ENCODE assay signal across 14 cellular contexts in the genomic region with DNA sequence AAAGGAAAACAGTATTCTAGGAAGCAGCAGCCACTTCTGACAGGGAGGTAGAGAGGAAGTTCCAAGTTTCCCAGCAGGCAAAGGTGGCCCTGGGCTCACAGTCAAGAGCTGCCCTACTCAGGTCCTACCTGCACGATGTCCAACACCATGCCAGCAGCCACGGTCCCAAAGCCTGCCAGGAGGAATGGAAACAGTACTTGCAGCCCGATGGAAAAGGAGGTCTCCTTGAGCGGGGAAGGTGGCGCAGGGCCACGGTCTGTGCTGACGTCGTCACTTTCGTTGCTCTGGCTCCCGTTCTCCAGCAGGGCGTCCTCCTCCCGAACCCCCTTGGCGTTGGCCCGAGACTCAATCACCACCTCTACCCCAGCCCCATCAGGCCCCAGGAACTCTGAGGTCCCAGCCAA. TPM values are rescaled to one million over a fixed set of nuclear protein-coding genes. Genes with fewer than 3 reads are reported as not detected.
DNase-seq lines count a peak whose midpoint lies in the region; ATAC-seq and TF ChIP-seq lines count a peak whose summit lies in the region.
"Had no signal": no experiment of that assay in that cellular context is flagged by ENCODE, and none has a peak within 500 bp of the region (broad histone marks: within the 10 kb centered on the region; RNA-seq: fewer than 3 reads in every experiment).

No MANE protein-coding gene starts in this region.

- H3K36me3 ChIP-seq in CD8-positive, alpha-beta memory T cell (ENCODE audit: insufficient read depth, low read length) = no peaks in the 10 kb centered on the region
- no peaks in the 10 kb centered on the region for H3K36me3 ChIP-seq in colonic mucosa

- DNase-seq in CD8-positive, alpha-beta memory T cell = no peak
- DNase-seq in coronary artery (ENCODE audit: low spot score) (no peak), neural crest cell (ENCODE audit: low read depth, low spot score) (no peak), omental fat pad (ENCODE audit: low spot score) (no peak), colonic mucosa (no peak)
- DNase-seq: activated CD4-positive, CD25-positive, alpha-beta regulatory T cell; activated CD8-positive, alpha-beta memory T cell treated with anti-CD3 and anti-CD28 coated beads, Interleukin-2, amount 50 U/mL, for 48 hours; NCI-H1417; PC-9; stimulated activated CD4-positive, alpha-beta T cell treated with anti-CD3 and anti-CD28 coated beads, Interleukin-4, amount 100 ng/mL, for 1 hour; stimulated activated naive B cell treated with anti-CD40 and anti-IgM and Interleukin-4, amounts not matched to agents 10 μg/mL and 1 μg/mL and 100 μg/mL, for 72 hours had no signal

- no peak overlapping the region for H3K9ac ChIP-seq in colonic mucosa (ENCODE audit: low read depth in 2 of 2, low read length in 2 of 2)

- CTCF ChIA-PET in CD8-positive, alpha-beta memory T cell (lab: Charles Lee) = interaction anchor here (0.8 to 1.3 kb wide), 4 partner anchors 8 to 167 kb away, joined by 3 to 5 read pairs (median 4); no protein-coding TSS in a partner anchor

- intact Hi-C loops in colonic mucosa (cut with DNase I) = no loop called here

- H3K4me3 ChIP-seq in CD8-positive, alpha-beta memory T cell (ENCODE audit: low read length) = no peak overlapping the region
- H3K4me3 ChIP-seq in coronary artery (peak overlapping the region; percentile 38), colonic mucosa (no peak overlapping the region)
- H3K4me3 ChIP-seq: PC-9 had no signal

- H3K4me1 ChIP-seq in CD8-positive, alpha-beta memory T cell (ENCODE audit: insufficient read depth, low read length) = peaks cover 75% of the 10 kb centered on the region
- no peaks in the 10 kb centered on the region for H3K4me1 ChIP-seq in colonic mucosa

- peak overlapping the region in 5 of 7 donors; percentile 38 to 95 (median 60) for H3K4me3 Mint-ChIP-seq in CD8-positive, alpha-beta memory T cell
- peak overlapping the region; percentile 3 for H3K4me3 Mint-ChIP-seq in neural crest cell
- H3K4me3 Mint-ChIP-seq: stimulated activated naive B cell treated with anti-CD40 and anti-IgM and Interleukin-4, amounts not matched to agents 10 μg/mL and 1 μg/mL and 100 μg/mL, for 72 hours had no signal

- no peak overlapping the region for H3K27ac ChIP-seq in CD8-positive, alpha-beta memory T cell (ENCODE audit: low read depth, low read length)
- H3K27ac ChIP-seq in coronary artery = no peak overlapping the region
- no peak overlapping the region for H3K27ac ChIP-seq in colonic mucosa
- H3K27ac ChIP-seq: PC-9 had no signal

- H3K9me3 ChIP-seq in CD8-positive, alpha-beta memory T cell (ENCODE audit: low read length) = no peaks in the 10 kb centered on the region
- H3K9me3 ChIP-seq in colonic mucosa = no peaks in the 10 kb centered on the region

- peaks cover 10 to 36% (median 10%) of the 10 kb centered on the region in 3 donors for H3K36me3 Mint-ChIP-seq in CD8-positive, alpha-beta memory T cell
- peaks cover 8% of the 10 kb centered on the region for H3K36me3 Mint-ChIP-seq in neural crest cell (ENCODE audit: low read depth)

- POLR2A ChIA-PET in CD8-positive, alpha-beta memory T cell (lab: Charles Lee) = interaction anchor here (2.0 kb wide), 1 partner anchor 35 kb away, joined by 4 read pairs; a partner anchor contains a TSS

- peak overlapping the region in 2 of 8 donors; percentile 71 to 92 for H3K27ac Mint-ChIP-seq in CD8-positive, alpha-beta memory T cell
- H3K27ac Mint-ChIP-seq in neural crest cell (ENCODE audit: unreplicated experiment) = no peak overlapping the region
- H3K27ac Mint-ChIP-seq: stimulated activated naive B cell treated with anti-CD40 and anti-IgM and Interleukin-4, amounts not matched to agents 10 μg/mL and 1 μg/mL and 100 μg/mL, for 72 hours had no signal

- no peaks in the 10 kb centered on the region for H3K27me3 Mint-ChIP-seq in CD8-positive, alpha-beta memory T cell
- no peaks in the 10 kb centered on the region for H3K27me3 Mint-ChIP-seq in neural crest cell (ENCODE audit: low read depth)

- peaks cover 77 to 89% (median 82%) of the 10 kb centered on the region in 3 donors for H3K4me1 Mint-ChIP-seq in CD8-positive, alpha-beta memory T cell
- H3K4me1 Mint-ChIP-seq in neural crest cell = peaks cover 50% of the 10 kb centered on the region

- ATAC-seq in HG03025 (IDR thresholded peaks at IDR 0.05; ENCODE audit: low FRiP score, unreplicated experiment) (no peak), omental fat pad (ENCODE audit: low FRiP score) (no peak)
- ATAC-seq: stimulated activated naive B cell treated with anti-CD40 and anti-IgM and Interleukin-4, amounts not matched to agents 10 μg/mL and 1 μg/mL and 100 μg/mL, for 72 hours had no signal

- peaks cover 3% of the 10 kb centered on the region for H3K27me3 ChIP-seq in CD8-positive, alpha-beta memory T cell (ENCODE audit: insufficient read depth, low read length, poor library complexity, severe bottlenecking)
- H3K27me3 ChIP-seq in colonic mucosa = no peaks in the 10 kb centered on the region

- TF ChIP-seq CTCF in coronary artery (IDR thresholded peaks at IDR 0.05) (no peak), neural crest cell (conservative IDR thresholded peaks at IDR 0.05) (no peak), omental fat pad (IDR thresholded peaks at IDR 0.05) (no peak), colonic mucosa (IDR thresholded peaks at IDR 0.05) (no peak)

- H3K9me3 Mint-ChIP-seq in CD8-positive, alpha-beta memory T cell = no peaks in the 10 kb centered on the region
- H3K9me3 Mint-ChIP-seq in neural crest cell = no peaks in the 10 kb centered on the region
- H3K9me3 Mint-ChIP-seq: stimulated activated naive B cell treated with anti-CD40 and anti-IgM and Interleukin-4, amounts not matched to agents 10 μg/mL and 1 μg/mL and 100 μg/mL, for 72 hours had no signal

RNA-seq across cellular contexts. Expression of a gene that starts 3.1 kb away (rescaled TPM):
- 10 to 100 TPM; 24.1 to 27.6 TPM for total RNA-seq in CD8-positive, alpha-beta memory T cell
- polyA plus RNA-seq in CD8-positive, alpha-beta memory T cell = 16.5 TPM
- total RNA-seq in neural crest cell (21.4 and 25.7 TPM in 2 replicates), omental fat pad (10 to 100 TPM; 15.3 to 33.1 (median 25.1) TPM), colonic mucosa (1 to 10 TPM; 4.8 to 8.1 TPM)

RNA-seq across cellular contexts. Expression of a gene that starts 34.7 kb away (rescaled TPM):
- total RNA-seq in CD8-positive, alpha-beta memory T cell = 10 to 100 TPM; 37.1 to 39.7 TPM
- polyA plus RNA-seq in CD8-positive, alpha-beta memory T cell = 169 TPM
- total RNA-seq in neural crest cell = 8.8 and 9.0 TPM in 2 replicates
- 10 to 100 TPM; 14.4 to 26.9 (median 20.0) TPM for total RNA-seq in omental fat pad
- 10 to 100 TPM in 1 of 2 donors, 1 to 10 TPM in 1; 7.5 to 10.2 TPM for total RNA-seq in colonic mucosa

RNA-seq across cellular contexts. Expression of a gene that starts 40.0 kb away (rescaled TPM):
- under 1 TPM; 0.31 to 0.38 TPM for total RNA-seq in CD8-positive, alpha-beta memory T cell
- polyA plus RNA-seq in CD8-positive, alpha-beta memory T cell = 2.6 TPM
- total RNA-seq in neural crest cell (not detected in 2 replicates), omental fat pad (under 1 TPM; 0.19 to 0.74 (median 0.50) TPM), colonic mucosa (under 1 TPM in 1 of 2 donors, not detected in 1; 0.27 TPM)
- total RNA-seq: fibroblast of lung, NCI-H460, PC-9 had no signal
- polyA plus RNA-seq: fibroblast of lung had no signal

RNA-seq across cellular contexts. Expression of a gene that starts 60.0 kb away (rescaled TPM):
- 100 to 1,000 TPM; 162 to 202 TPM for total RNA-seq in CD8-positive, alpha-beta memory T cell
- 18.9 TPM for polyA plus RNA-seq in CD8-positive, alpha-beta memory T cell
- 440 and 491 TPM in 2 replicates for total RNA-seq in neural crest cell
- total RNA-seq in omental fat pad = 10 to 100 TPM; 54.8 to 84.8 (median 71.2) TPM
- 100 to 1,000 TPM; 117 to 123 TPM for total RNA-seq in colonic mucosa
